ENCODE assay signal across 14 cellular contexts in genomic region chr16:88805340-88805715, GRCh38. TPM values are rescaled to one million over a fixed set of nuclear protein-coding genes. Genes with fewer than 3 reads are reported as not detected.
A peak's percentile ranks its signal among the peaks of the same experiment; 100 is the strongest.
DNase-seq lines count a peak whose midpoint lies in the region; ATAC-seq, FAIRE-seq and TF ChIP-seq lines count a peak whose summit lies in the region.
"Had no signal": no experiment of that assay in that cellular context is flagged by ENCODE, and none has a peak within 500 bp of the region (broad histone marks: within the 10 kb centered on the region; RNA-seq: fewer than 3 reads in every experiment).

No MANE protein-coding gene starts in this region.

- H3K4me1 ChIP-seq in Caco-2 (peaks cover 6% of the 10 kb centered on the region), keratinocyte (ENCODE audit: control insufficient read depth, extremely low read depth, insufficient read depth, low read length) (peaks cover 19% of the 10 kb centered on the region), lower lobe of right lung (peaks cover 32% of the 10 kb centered on the region)

- intact Hi-C loops in Caco-2 (cut with micrococcal nuclease; ENCODE audit: unreplicated experiment) (no loop called here), lower lobe of right lung (cut with DNase I) (no loop called here)

- no peaks in the 10 kb centered on the region for H3K9me3 Mint-ChIP-seq in Caco-2 (ENCODE audit: unreplicated experiment)

- H3K4me3 ChIP-seq in Caco-2 (ENCODE audit: low read depth, low read length) (peak overlapping the region; percentile 78; the same call in 1 of the 2 replicates), HFF-Myc (replicated peaks; ENCODE audit: low read depth, low read length) (peak overlapping the region; percentile 77), WERI-Rb-1 (ENCODE audit: low read depth, low read length) (peak overlapping the region; percentile 72), keratinocyte (ENCODE audit: control insufficient read depth in 2 of 3, extremely low read depth in 1 of 3, insufficient read depth in 2 of 3, low read depth in 1 of 3, low read length in 3 of 3) (no peak overlapping the region), lower lobe of right lung (no peak overlapping the region)
- H3K4me3 ChIP-seq: sigmoid colon, vagina had no signal

- dilution Hi-C loops in keratinocyte (cut with MboI; ENCODE audit: extremely low pct_ligation_motif_present, low sequenced_read_pairs): no loop called here

- no peaks in the 10 kb centered on the region for H3K4me1 Mint-ChIP-seq in Caco-2 (ENCODE audit: low read depth, unreplicated experiment)

- CTCF ChIA-PET in Caco-2 (lab: Charles Lee): interaction anchor here (3.1 kb wide), 1 partner anchor 68 kb away, joined by 10 read pairs; no protein-coding TSS in a partner anchor

- H3K9me3 ChIP-seq in Caco-2: no peaks in the 10 kb centered on the region
- H3K9me3 ChIP-seq in WERI-Rb-1 (ENCODE audit: severe bottlenecking): no peaks in the 10 kb centered on the region
- no peaks in the 10 kb centered on the region for H3K9me3 ChIP-seq in keratinocyte (ENCODE audit: control insufficient read depth, low read depth, low read length)
- no peaks in the 10 kb centered on the region for H3K9me3 ChIP-seq in lower lobe of right lung
- H3K9me3 ChIP-seq: sigmoid colon, vagina had no signal

- peaks cover 21% of the 10 kb centered on the region for H3K79me2 ChIP-seq in keratinocyte (ENCODE audit: control insufficient read depth, insufficient read depth, low read length)

- no peak overlapping the region for H3K9ac ChIP-seq in keratinocyte (ENCODE audit: control insufficient read depth, extremely low read depth, insufficient read depth, low read length)

- H3K4me2 ChIP-seq in keratinocyte (ENCODE audit: control insufficient read depth, extremely low read depth, insufficient read depth, low read depth, low read length): peak overlapping the region; percentile 91

- FAIRE-seq in keratinocyte (lab: Jason Lieb, UNC): no peak
- FAIRE-seq: endometrium had no signal

- TF ChIP-seq CTCF in Caco-2 (IDR thresholded peaks at IDR 0.05; ENCODE audit: insufficient read depth in 1 of 2, low read depth in 1 of 2, low read length in 1 of 2, severe bottlenecking in 1 of 2, unreplicated experiment in 1 of 2) (no peak), HFF-Myc (IDR thresholded peaks at IDR 0.05; ENCODE audit: low read depth, low read length, missing control alignments) (no peak), WERI-Rb-1 (IDR thresholded peaks at IDR 0.05; ENCODE audit: low read depth, low read length) (no peak), keratinocyte (optimal IDR thresholded peaks at IDR 0.05 in 1 of 3, IDR thresholded peaks at IDR 0.05 in 1 of 3, conservative IDR thresholded peaks at IDR 0.05 in 1 of 3; ENCODE audit: extremely low read depth in 1 of 3, insufficient read depth in 2 of 3, low read length in 3 of 3) (no peak), lower lobe of right lung (IDR thresholded peaks at IDR 0.05) (no peak)

- POLR2A ChIA-PET in Caco-2 (lab: Charles Lee): no interaction called here

- ATAC-seq in lower lobe of right lung: no peak
- ATAC-seq: Right ventricle myocardium inferior had no signal

- no TSS peak for BruUV-seq in Caco-2 (replicated peaks; lab: Mats Ljungman, UMichigan)

- no peaks in the 10 kb centered on the region for H3K27me3 Mint-ChIP-seq in Caco-2 (ENCODE audit: insufficient read depth, unreplicated experiment)

- no peak overlapping the region for H3K27ac Mint-ChIP-seq in Caco-2 (ENCODE audit: unreplicated experiment)

- H2AFZ ChIP-seq in keratinocyte (ENCODE audit: control insufficient read depth, low read length): no peak overlapping the region

- H3K27ac ChIP-seq in WERI-Rb-1 (no peak overlapping the region), keratinocyte (ENCODE audit: control insufficient read depth, insufficient read depth, low read length) (no peak overlapping the region), lower lobe of right lung (no peak overlapping the region)
- H3K27ac ChIP-seq: sigmoid colon, vagina had no signal

- peaks cover 22% of the 10 kb centered on the region for H3K36me3 ChIP-seq in Caco-2 (ENCODE audit: control insufficient read depth, insufficient read depth, low read length)
- peaks cover 56% of the 10 kb centered on the region for H3K36me3 ChIP-seq in WERI-Rb-1
- peaks cover 13 to 19% of the 10 kb centered on the region in 2 experiments for H3K36me3 ChIP-seq in keratinocyte (ENCODE audit: control insufficient read depth in 2 of 2, extremely low read depth in 1 of 2, insufficient read depth in 2 of 2, low read length in 2 of 2)
- H3K36me3 ChIP-seq in lower lobe of right lung: peaks cover 14% of the 10 kb centered on the region

- H4K20me1 ChIP-seq in keratinocyte (ENCODE audit: control insufficient read depth, extremely low read depth, insufficient read depth, low read length): peaks cover 2% of the 10 kb centered on the region

- peaks cover 87% of the 10 kb centered on the region for H3K36me3 Mint-ChIP-seq in Caco-2 (ENCODE audit: insufficient read depth, unreplicated experiment)

- H3K27me3 ChIP-seq in Caco-2 (replicated peaks; ENCODE audit: control insufficient read depth, insufficient read depth, low read length): no peaks in the 10 kb centered on the region
- no peaks in the 10 kb centered on the region for H3K27me3 ChIP-seq in WERI-Rb-1 (ENCODE audit: insufficient read depth, low read depth, severe bottlenecking)
- H3K27me3 ChIP-seq in keratinocyte (ENCODE audit: control insufficient read depth, extremely low read depth, insufficient read depth, low read length): no peaks in the 10 kb centered on the region
- no peaks in the 10 kb centered on the region for H3K27me3 ChIP-seq in lower lobe of right lung (ENCODE audit: low read depth)
- H3K27me3 ChIP-seq: vagina had no signal

- peaks cover 4% of the 10 kb centered on the region for H3K9me1 ChIP-seq in keratinocyte (ENCODE audit: control insufficient read depth, extremely low read depth, insufficient read depth, low read length)

- peak overlapping the region; percentile 75 for H3K4me3 Mint-ChIP-seq in Caco-2 (ENCODE audit: unreplicated experiment)

- DNase-seq in Caco-2 (no peak), HFF-Myc (ENCODE audit: extremely low read depth, low read depth) (no peak), WERI-Rb-1 (no peak), keratinocyte (ENCODE audit: low read depth, low spot score) (no peak), EL (no peak), lower lobe of right lung (no peak), NCI-H1048 (lab: John Stamatoyannopoulos, UW) (no peak), ecto neural progenitor cell (ENCODE audit: low spot score) (no peak)
- DNase-seq: DMS 273 treated with DMSO at 0.1 percent for 48 hours, NCI-H2171 treated with DMSO at 0.1 percent for 48 hours, sigmoid colon had no signal

RNA-seq across cellular contexts. Expression of gene CDT1, which starts 1.7 kb away (rescaled TPM):
- 97.7 and 98.0 TPM in 2 replicates for total RNA-seq in Caco-2 (2022)
- polyA plus RNA-seq in keratinocyte: 1.0 to 4.9 TPM (median 2.0 TPM) in 3 replicates
- 0.10 TPM for polyA plus RNA-seq in keratinocyte (2011; ENCODE audit: low read depth)
- 0.94 and 4.1 TPM in 2 replicates for polyA plus RNA-seq in keratinocyte (2011; cell fraction: cytosol; rRNA removed)
- polyA plus RNA-seq in keratinocyte (2011; cell fraction: nucleus; rRNA removed): 0.60 and 1.0 TPM in 2 replicates
- polyA plus RNA-seq in keratinocyte (2012; ENCODE audit: low replicate concordance): 0.55 and 7.5 TPM in 2 replicates
- 0.30 to 9.4 TPM (median 4.0 TPM) in 3 replicates for polyA minus RNA-seq in keratinocyte
- polyA minus RNA-seq in keratinocyte (2011; cell fraction: cytosol; rRNA and poly(A)+ RNA removed): 5.9 TPM
- polyA minus RNA-seq in keratinocyte (2011; cell fraction: nucleus; rRNA and poly(A)+ RNA removed): 1.2 and 2.5 TPM in 2 replicates
- total RNA-seq in lower lobe of right lung: 3.5 TPM

RNA-seq across cellular contexts. Expression of gene APRT, which starts 6.4 kb away (rescaled TPM):
- total RNA-seq in Caco-2 (2022) (251 and 268 TPM in 2 replicates), lower lobe of right lung (87.8 TPM)
- polyA plus RNA-seq in keratinocyte: 91.4 to 177 TPM (median 106 TPM) in 3 replicates
- polyA plus RNA-seq in keratinocyte (2011; ENCODE audit: low read depth): 25.2 TPM
- 51.1 and 112 TPM in 2 replicates for polyA plus RNA-seq in keratinocyte (2011; cell fraction: cytosol; rRNA removed)
- 49.9 and 72.8 TPM in 2 replicates for polyA plus RNA-seq in keratinocyte (2011; cell fraction: nucleus; rRNA removed)
- 135 and 217 TPM in 2 replicates for polyA plus RNA-seq in keratinocyte (2012; ENCODE audit: low replicate concordance)
- polyA minus RNA-seq in keratinocyte: 26.0 to 61.0 TPM (median 48.4 TPM) in 3 replicates
- 182 TPM for polyA minus RNA-seq in keratinocyte (2011; cell fraction: cytosol; rRNA and poly(A)+ RNA removed)
- polyA minus RNA-seq in keratinocyte (2011; cell fraction: nucleus; rRNA and poly(A)+ RNA removed): 29.3 and 31.1 TPM in 2 replicates

RNA-seq across cellular contexts. Expression of gene PIEZO1, which starts 20.3 kb away (rescaled TPM):
- total RNA-seq in Caco-2 (2022): 248 and 284 TPM in 2 replicates
- 62.8 to 136 TPM (median 120 TPM) in 3 replicates for polyA plus RNA-seq in keratinocyte
- polyA plus RNA-seq in keratinocyte (2011; ENCODE audit: low read depth): 56.5 TPM
- 29.9 and 72.0 TPM in 2 replicates for polyA plus RNA-seq in keratinocyte (2011; cell fraction: cytosol; rRNA removed)
- polyA plus RNA-seq in keratinocyte (2011; cell fraction: nucleus; rRNA removed): 489 and 583 TPM in 2 replicates
- polyA plus RNA-seq in keratinocyte (2012; ENCODE audit: low replicate concordance): 161 and 179 TPM in 2 replicates
- 202 to 895 TPM (median 206 TPM) in 3 replicates for polyA minus RNA-seq in keratinocyte
- 161 TPM for polyA minus RNA-seq in keratinocyte (2011; cell fraction: cytosol; rRNA and poly(A)+ RNA removed)
- polyA minus RNA-seq in keratinocyte (2011; cell fraction: nucleus; rRNA and poly(A)+ RNA removed): 459 and 543 TPM in 2 replicates
- total RNA-seq in lower lobe of right lung: 164 TPM

RNA-seq across cellular contexts. Expression of gene GALNS, which starts 51.4 kb away (rescaled TPM):
- 55.3 and 57.8 TPM in 2 replicates for total RNA-seq in Caco-2 (2022)
- polyA plus RNA-seq in keratinocyte: 8.3 to 9.6 TPM (median 9.3 TPM) in 3 replicates
- 13.2 TPM for polyA plus RNA-seq in keratinocyte (2011; ENCODE audit: low read depth)
- 7.0 and 11.7 TPM in 2 replicates for polyA plus RNA-seq in keratinocyte (2011; cell fraction: cytosol; rRNA removed)
- polyA plus RNA-seq in keratinocyte (2011; cell fraction: nucleus; rRNA removed): 21.4 and 36.8 TPM in 2 replicates
- 17.3 and 19.2 TPM in 2 replicates for polyA plus RNA-seq in keratinocyte (2012; ENCODE audit: low replicate concordance)
- 7.8 to 20.3 TPM (median 9.1 TPM) in 3 replicates for polyA minus RNA-seq in keratinocyte
- polyA minus RNA-seq in keratinocyte (2011; cell fraction: cytosol; rRNA and poly(A)+ RNA removed): 11.5 TPM
- 15.1 and 19.1 TPM in 2 replicates for polyA minus RNA-seq in keratinocyte (2011; cell fraction: nucleus; rRNA and poly(A)+ RNA removed)
- 48.5 TPM for total RNA-seq in lower lobe of right lung

RNA-seq across cellular contexts. Expression of gene TRAPPC2L, which starts 51.6 kb away (rescaled TPM):
- total RNA-seq in Caco-2 (2022) (179 and 181 TPM in 2 replicates), lower lobe of right lung (51.4 TPM)
- 49.5 to 170 TPM (median 139 TPM) in 3 replicates for polyA plus RNA-seq in keratinocyte
- 58.1 TPM for polyA plus RNA-seq in keratinocyte (2011; ENCODE audit: low read depth)
- 71.4 and 80.1 TPM in 2 replicates for polyA plus RNA-seq in keratinocyte (2011; cell fraction: cytosol; rRNA removed)
- polyA plus RNA-seq in keratinocyte (2011; cell fraction: nucleus; rRNA removed): 33.8 and 39.0 TPM in 2 replicates
- 93.5 and 143 TPM in 2 replicates for polyA plus RNA-seq in keratinocyte (2012; ENCODE audit: low replicate concordance)
- 47.0 to 51.3 TPM (median 47.3 TPM) in 3 replicates for polyA minus RNA-seq in keratinocyte
- 39.1 TPM for polyA minus RNA-seq in keratinocyte (2011; cell fraction: cytosol; rRNA and poly(A)+ RNA removed)
- polyA minus RNA-seq in keratinocyte (2011; cell fraction: nucleus; rRNA and poly(A)+ RNA removed): 8.4 and 8.5 TPM in 2 replicates

Comparison
In these comparisons a context has a peak if more than half of its experiments do, and no peak if none do; other contexts are left out.
1. H3K4me3 ChIP-seq: peak in Caco-2 (single experiment), HFF-Myc (single experiment) and WERI-Rb-1 (single experiment); none in keratinocyte (0 of 3) and lower lobe of right lung (single experiment).
2. RNA of gene CDT1, which starts 1.7 kb away (total RNA-seq): 97.7 to 98.0 TPM in Caco-2; 3.5 TPM in lower lobe of right lung (single experiment); every median in the first group is over 10 times any median in the second.